In the genomic region with DNA sequence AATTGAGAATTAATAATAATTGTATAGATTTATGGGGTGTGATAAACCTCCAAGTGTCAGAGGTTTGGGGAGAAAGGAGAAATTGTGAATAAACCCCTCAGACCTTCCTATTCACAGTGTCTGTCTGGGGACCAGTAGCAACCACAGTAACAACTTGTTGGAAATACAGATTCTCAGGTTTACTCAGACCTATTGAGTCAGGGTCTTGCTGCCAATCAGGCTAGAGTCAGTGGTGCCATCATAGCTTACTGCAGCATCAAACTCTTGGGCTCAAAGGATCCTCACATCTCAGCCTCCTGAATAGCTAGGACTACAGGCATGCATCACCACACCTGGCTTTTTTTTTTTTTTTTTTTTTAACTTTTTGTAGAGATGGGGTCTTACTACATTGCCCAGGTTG, we compare ENCODE assay signal across 1 cellular context.
TF ChIP-seq lines count a peak whose summit lies in the region.

No MANE protein-coding gene starts in this region.

TF ChIP-seq in H1, 55 proteins besides CTCF, POLR2A, EP300 and RAD21:
- no peak for TF ChIP-seq NANOG (IDR thresholded peaks at IDR 0.05; ENCODE audit: insufficient read depth, low read depth, low read length, poor library complexity, severe bottlenecking)
